8 cellular contexts compared by ENCODE assay signal in the genomic region with DNA sequence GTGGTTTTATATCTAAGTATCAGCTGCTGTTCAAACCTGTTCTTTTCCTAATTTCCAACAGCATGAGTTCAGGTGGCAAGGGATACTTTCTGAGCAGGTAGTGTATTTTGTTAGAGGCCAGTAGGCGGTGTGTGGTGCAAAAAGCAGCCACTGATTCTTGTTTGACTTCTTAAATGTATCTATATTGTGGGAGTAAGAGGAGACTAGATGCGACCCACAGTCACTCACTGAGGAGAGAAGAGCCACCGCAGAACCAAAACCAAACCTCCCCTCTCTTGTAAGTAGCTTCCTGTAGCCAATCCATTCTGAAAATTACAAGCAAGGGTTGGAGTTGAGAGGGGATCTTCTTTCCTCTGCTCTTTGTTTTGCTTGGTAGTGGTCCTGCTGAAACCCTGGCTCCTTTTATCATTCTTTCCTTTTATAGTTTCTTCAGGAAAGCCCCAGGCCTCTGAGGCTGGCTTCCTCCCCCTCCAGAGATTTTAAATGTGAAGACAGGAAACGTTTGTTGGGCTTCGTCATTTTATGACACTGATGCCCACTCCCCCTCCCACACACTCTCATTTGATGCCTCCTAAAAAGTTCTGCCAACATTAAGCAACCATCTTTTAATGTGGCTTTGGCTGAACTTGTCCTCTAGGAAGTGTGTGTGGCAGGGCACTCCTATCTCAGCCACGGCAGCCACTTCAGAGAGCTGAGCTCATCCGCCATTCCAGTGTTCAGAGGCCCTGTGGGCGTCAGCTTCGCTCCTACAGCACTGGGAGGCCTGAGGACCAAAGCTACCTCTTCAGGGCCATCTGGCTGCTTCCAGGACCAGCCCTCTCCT.
A peak's percentile ranks its signal among the peaks of the same experiment; 100 is the strongest.
DNase-seq lines count a peak whose midpoint lies in the region; ATAC-seq and TF ChIP-seq lines count a peak whose summit lies in the region.
"Had no signal": no experiment of that assay in that cellular context is flagged by ENCODE, and none has a peak within 500 bp of the region (broad histone marks: within the 10 kb centered on the region; RNA-seq: fewer than 3 reads in every experiment).

No MANE protein-coding gene starts in this region.

- CTCF ChIA-PET in MCF 10A (lab: Yijun Ruan, JAX): interaction anchor here (0.6 kb wide), 1 partner anchor 1004 kb away, joined by 3 read pairs; no protein-coding TSS in a partner anchor

- H2AFZ ChIP-seq in osteoblast (ENCODE audit: low read length): peak overlapping the region; percentile 74

- no peak for ATAC-seq in GM19324 (IDR thresholded peaks at IDR 0.05; ENCODE audit: low FRiP score, unreplicated experiment)

- no TSS peak for BruUV-seq in MCF 10A (replicated peaks; lab: Mats Ljungman, UMichigan)

- H3K9me3 ChIP-seq in MG63 (no peaks in the 10 kb centered on the region), osteoblast (ENCODE audit: low read depth, low read length) (no peaks in the 10 kb centered on the region)

- peak overlapping the region; percentile 59 for H3K4me2 ChIP-seq in osteoblast (ENCODE audit: insufficient read depth, low read length)

- no peaks in the 10 kb centered on the region for H3K36me3 ChIP-seq in MG63
- H3K36me3 ChIP-seq in osteoblast (ENCODE audit: insufficient read depth, low read length): no peaks in the 10 kb centered on the region

- no peaks in the 10 kb centered on the region for H3K27me3 Mint-ChIP-seq in MCF 10A (ENCODE audit: insufficient read depth, unreplicated experiment)
- H3K27me3 Mint-ChIP-seq: central memory CD8-positive, alpha-beta T cell had no signal

- H4K20me1 ChIP-seq in osteoblast (ENCODE audit: insufficient read depth, low read length): no peaks in the 10 kb centered on the region

- peaks cover 15% of the 10 kb centered on the region for H3K4me1 Mint-ChIP-seq in MCF 10A (ENCODE audit: insufficient read depth, unreplicated experiment)
- H3K4me1 Mint-ChIP-seq: central memory CD8-positive, alpha-beta T cell had no signal

- no peaks in the 10 kb centered on the region for H3K9me3 Mint-ChIP-seq in MCF 10A (ENCODE audit: unreplicated experiment)

- POLR2A ChIA-PET in MCF 10A (lab: Yijun Ruan, JAX): interaction anchor here (1.2 to 1.6 kb wide), 2 partner anchors 9 to 16 kb away, joined by 4 to 8 read pairs; no protein-coding TSS in a partner anchor

- H3K79me2 ChIP-seq in osteoblast (ENCODE audit: insufficient read depth, low read length): no peaks in the 10 kb centered on the region

- H3K36me3 Mint-ChIP-seq in MCF 10A (ENCODE audit: insufficient read depth, unreplicated experiment): peaks cover 7% of the 10 kb centered on the region

- DNase-seq in GDM1 (lab: John Stamatoyannopoulos, UW) (peak; percentile 7), MG63 (peak; percentile 53), MCF 10A (ENCODE audit: unreplicated experiment) (peak; percentile 49), osteoblast (ENCODE audit: insufficient read length, low spot score, missing footprints) (peak; percentile 66), KG1 (lab: John Stamatoyannopoulos, UW) (no peak), cerebellum (ENCODE audit: low spot score) (no peak)

- H3K4me3 Mint-ChIP-seq in MCF 10A (ENCODE audit: unreplicated experiment): no peak overlapping the region
- H3K4me3 Mint-ChIP-seq: central memory CD8-positive, alpha-beta T cell had no signal

- no peak overlapping the region for H3K4me3 ChIP-seq in MG63
- no peak overlapping the region for H3K4me3 ChIP-seq in osteoblast (ENCODE audit: insufficient read depth, low read length)

- intact Hi-C loops in MCF 10A (cut with micrococcal nuclease): no loop called here

- H3K27me3 ChIP-seq in MG63: no peaks in the 10 kb centered on the region
- H3K27me3 ChIP-seq in osteoblast (ENCODE audit: insufficient read depth, low read length): no peaks in the 10 kb centered on the region

- no peak for TF ChIP-seq CTCF in MCF 10A (IDR thresholded peaks at IDR 0.05; ENCODE audit: unreplicated experiment)
- TF ChIP-seq CTCF in osteoblast (IDR thresholded peaks at IDR 0.05; ENCODE audit: extremely low read depth, low read depth, low read length): peak; percentile 22

- H3K27ac Mint-ChIP-seq in MCF 10A (ENCODE audit: low read depth, unreplicated experiment): no peak overlapping the region

- peaks cover 46% of the 10 kb centered on the region for H3K4me1 ChIP-seq in osteoblast (ENCODE audit: insufficient read depth, low read length)

- peak overlapping the region; percentile 87 for H3K27ac ChIP-seq in osteoblast (ENCODE audit: low read depth, low read length)

Comparison
In these comparisons a context has a peak if more than half of its experiments do, and no peak if none do; other contexts are left out.
1. DNase-seq: peak in GDM1 (single experiment), MG63 (single experiment), MCF 10A (single experiment) and osteoblast (single experiment); none in KG1 (single experiment) and cerebellum (single experiment).